Comparison of ENCODE assay signal across 9 cellular contexts in the genomic region with DNA sequence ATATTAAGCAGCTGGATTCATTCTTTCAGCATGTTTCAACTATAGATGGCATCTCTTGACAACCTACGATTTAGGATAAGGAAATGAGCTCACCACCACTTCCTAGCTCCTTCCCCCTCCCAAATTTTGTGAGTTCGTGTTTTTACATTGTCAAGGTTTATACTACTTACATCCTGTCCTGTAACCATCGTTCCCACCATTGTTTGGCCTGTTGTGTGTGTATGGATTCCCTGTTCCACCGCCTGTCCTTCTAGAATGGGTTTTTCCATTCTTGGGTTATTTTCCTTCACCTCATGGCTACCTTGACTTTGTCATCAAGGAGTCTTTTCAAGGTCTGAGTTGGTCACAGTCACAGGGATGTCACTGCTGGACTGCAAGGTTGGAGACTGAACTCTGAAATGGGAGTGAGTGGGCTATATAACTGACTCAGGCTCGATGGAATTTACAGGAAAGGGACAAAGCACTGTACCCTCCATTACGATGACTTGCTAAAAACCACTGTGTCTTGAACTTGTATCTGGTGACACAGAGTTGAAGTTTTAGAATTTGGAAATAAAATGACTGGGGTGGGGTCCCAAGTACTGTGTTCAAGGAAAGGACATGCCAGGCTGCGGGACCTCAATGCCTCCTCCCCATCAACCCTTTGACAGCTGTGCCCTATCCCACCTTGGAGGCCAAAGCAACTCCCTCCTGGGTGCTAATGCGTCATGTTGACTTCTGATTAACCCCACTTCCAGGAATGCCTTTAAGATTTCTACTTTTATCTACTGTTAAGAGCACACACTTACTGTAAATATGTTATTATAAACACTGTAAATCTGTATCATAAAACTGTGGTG.
DNase-seq lines count a peak whose midpoint lies in the region; TF ChIP-seq lines count a peak whose summit lies in the region.
"Had no signal": no experiment of that assay in that cellular context is flagged by ENCODE, and none has a peak within 500 bp of the region (broad histone marks: within the 10 kb centered on the region; RNA-seq: fewer than 3 reads in every experiment).

No MANE protein-coding gene starts in this region.

- BruUV-seq in Caco-2 (replicated peaks; lab: Mats Ljungman, UMichigan), result no TSS peak

- H3K9me3 Mint-ChIP-seq in Caco-2 (ENCODE audit: unreplicated experiment) (no peaks in the 10 kb centered on the region), mesothelial cell of epicardium (no peaks in the 10 kb centered on the region)
- H3K9me3 Mint-ChIP-seq in activated naive CD8-positive, alpha-beta T cell treated with anti-CD3 and anti-CD28 coated beads for 36 hours, result no peaks in the 10 kb centered on the region

- POLR2A ChIA-PET in Caco-2 (lab: Charles Lee), result no interaction called here

- H3K4me1 Mint-ChIP-seq in Caco-2 (ENCODE audit: low read depth, unreplicated experiment), result peaks cover 10% of the 10 kb centered on the region
- H3K4me1 Mint-ChIP-seq in activated naive CD8-positive, alpha-beta T cell treated with anti-CD3 and anti-CD28 coated beads for 36 hours, result peaks cover 41% of the 10 kb centered on the region
- H3K4me1 Mint-ChIP-seq in mesothelial cell of epicardium, result peaks cover 24% of the 10 kb centered on the region

- H3K27ac ChIP-seq in HL-60 (replicated peaks) (peak overlapping the region; percentile 15; the same call in 1 of the 2 replicates), prostate gland (no peak overlapping the region)

- no peak overlapping the region for H3K4me3 ChIP-seq in Caco-2 (ENCODE audit: low read depth, low read length)
- H3K4me3 ChIP-seq in HL-60 (replicated peaks; ENCODE audit: insufficient read depth, low read length), result no peak overlapping the region
- H3K4me3 ChIP-seq in prostate gland, result no peak overlapping the region

- CTCF ChIA-PET in Caco-2 (lab: Charles Lee), result no interaction called here

- H3K4me1 ChIP-seq in Caco-2 (peaks cover 13% of the 10 kb centered on the region), prostate gland (replicated peaks) (no peaks in the 10 kb centered on the region)

- TF ChIP-seq CTCF in Caco-2 (IDR thresholded peaks at IDR 0.05; ENCODE audit: insufficient read depth in 1 of 2, low read depth in 1 of 2, low read length in 1 of 2, severe bottlenecking in 1 of 2, unreplicated experiment in 1 of 2) (no peak), HL-60 (IDR thresholded peaks at IDR 0.05; ENCODE audit: insufficient read depth, low read length) (no peak), mesothelial cell of epicardium (IDR thresholded peaks at IDR 0.05; ENCODE audit: unreplicated experiment) (no peak), prostate gland (IDR thresholded peaks at IDR 0.05) (no peak)

- no peaks in the 10 kb centered on the region for H3K36me3 Mint-ChIP-seq in Caco-2 (ENCODE audit: insufficient read depth, unreplicated experiment)
- H3K36me3 Mint-ChIP-seq in activated naive CD8-positive, alpha-beta T cell treated with anti-CD3 and anti-CD28 coated beads for 36 hours, result no peaks in the 10 kb centered on the region
- H3K36me3 Mint-ChIP-seq in mesothelial cell of epicardium, result no peaks in the 10 kb centered on the region

- WGBS in prostate gland, result 63% methylated on average over 8 of the region's 8 CpGs

- peak overlapping the region; percentile 26 for H3K27ac Mint-ChIP-seq in Caco-2 (ENCODE audit: unreplicated experiment)
- H3K27ac Mint-ChIP-seq in activated naive CD8-positive, alpha-beta T cell treated with anti-CD3 and anti-CD28 coated beads for 36 hours, result peak overlapping the region; percentile 19
- H3K27ac Mint-ChIP-seq in mesothelial cell of epicardium, result peak overlapping the region; percentile 95

- H3K27me3 Mint-ChIP-seq in Caco-2 (ENCODE audit: insufficient read depth, unreplicated experiment) (no peaks in the 10 kb centered on the region), mesothelial cell of epicardium (ENCODE audit: low read depth) (no peaks in the 10 kb centered on the region)
- no peaks in the 10 kb centered on the region for H3K27me3 Mint-ChIP-seq in activated naive CD8-positive, alpha-beta T cell treated with anti-CD3 and anti-CD28 coated beads for 36 hours

- intact Hi-C loops in Caco-2 (cut with micrococcal nuclease; ENCODE audit: unreplicated experiment), result loop anchor here (5.0 kb wide), 1 partner anchor 622 kb away; no protein-coding TSS in a partner anchor
- intact Hi-C loops in prostate gland (cut with DNase I), result loop anchor here (2.0 kb wide), 1 partner anchor 234 kb away; a partner anchor contains a TSS

- DNase-seq in Caco-2 (no peak), HL-60 (ENCODE audit: low read depth in 1 of 2, low spot score in 1 of 2) (no peak), mesothelial cell of epicardium (ENCODE audit: low spot score in 2 of 2, unreplicated experiment in 2 of 2) (no peak), NCI-H2196 treated with DMSO at 0.1 percent for 48 hours (lab: John Stamatoyannopoulos, UW; ENCODE audit: unreplicated experiment) (no peak), putamen (ENCODE audit: low spot score) (no peak), prostate gland (ENCODE audit: low spot score) (no peak)
- DNase-seq in activated naive CD8-positive, alpha-beta T cell treated with anti-CD3 and anti-CD28 coated beads for 36 hours, result no peak
- DNase-seq: NCI-H748 treated with DMSO at 0.1 percent for 48 hours; stimulated activated naive CD4-positive, alpha-beta T cell treated with Interleukin-2 at 50 U/mL for 16 hours had no signal

- TF ChIP-seq POLR2A in prostate gland (IDR thresholded peaks at IDR 0.05), result no peak

- no peaks in the 10 kb centered on the region for H3K9me3 ChIP-seq in Caco-2
- H3K9me3 ChIP-seq in prostate gland, result no peaks in the 10 kb centered on the region

- H3K36me3 ChIP-seq in Caco-2 (ENCODE audit: control insufficient read depth, insufficient read depth, low read length) (no peaks in the 10 kb centered on the region), prostate gland (no peaks in the 10 kb centered on the region)

- H3K27me3 ChIP-seq in Caco-2 (replicated peaks; ENCODE audit: control insufficient read depth, insufficient read depth, low read length), result no peaks in the 10 kb centered on the region
- H3K27me3 ChIP-seq in HL-60 (ENCODE audit: insufficient read depth, poor library complexity, severe bottlenecking), result no peaks in the 10 kb centered on the region
- H3K27me3 ChIP-seq in prostate gland (replicated peaks; ENCODE audit: insufficient read depth), result no peaks in the 10 kb centered on the region

- no peak overlapping the region for H3K4me3 Mint-ChIP-seq in Caco-2 (ENCODE audit: unreplicated experiment)
- no peak overlapping the region for H3K4me3 Mint-ChIP-seq in activated naive CD8-positive, alpha-beta T cell treated with anti-CD3 and anti-CD28 coated beads for 36 hours
- H3K4me3 Mint-ChIP-seq in mesothelial cell of epicardium, result no peak overlapping the region

Comparison
In these comparisons a context has a peak if more than half of its experiments do, and no peak if none do; other contexts are left out.
1. H3K27ac Mint-ChIP-seq: peak in every context shown above with its lines; median percentile 95 in mesothelial cell of epicardium; 26 in Caco-2; 19 in activated naive CD8-positive, alpha-beta T cell treated with anti-CD3 and anti-CD28 coated beads for 36 hours.